ENCODE assay signal across 27 cellular contexts in genomic region chr5:1185038-1185651, GRCh38. TPM values are rescaled to one million over a fixed set of nuclear protein-coding genes. Genes with fewer than 3 reads are reported as not detected.
"Had no signal": no experiment of that assay in that cellular context is flagged by ENCODE, and none has a peak within 500 bp of the region (broad histone marks: within the 10 kb centered on the region; RNA-seq: fewer than 3 reads in every experiment).

No MANE protein-coding gene starts in this region.

- H3K27ac ChIP-seq: brain microvascular endothelial cell, esophagus squamous epithelium, gastrocnemius medialis, neural progenitor cell, psoas muscle, right atrium auricular region, tibial nerve, vagina had no signal

- H3K4me1 ChIP-seq: esophagus squamous epithelium, gastrocnemius medialis, psoas muscle, vagina had no signal

- H2AFZ ChIP-seq: neural progenitor cell had no signal

- DNase-seq: activated CD4-positive, alpha-beta memory T cell treated with anti-CD3 and anti-CD28 coated beads for 36 hours; activated CD4-positive, alpha-beta T cell treated with anti-CD3 and anti-CD28 coated beads for 4 hours; activated CD4-positive, CD25-positive, alpha-beta regulatory T cell; activated effector memory CD4-positive, alpha-beta T cell treated with anti-CD3 and anti-CD28 coated beads, Interleukin-2, amount 50 U/mL, for 16 hours; activated T-cell treated with anti-CD3 and anti-CD28 coated beads for 4 hours; anterior cingulate cortex; brain microvascular endothelial cell; endodermal cell; esophagus squamous epithelium; stimulated activated CD4-positive, alpha-beta T cell treated with anti-CD3 and anti-CD28 coated beads, Interleukin-12 subunit alpha, Interleukin-12 subunit beta, amount 100 ng/mL, for 4 hours; substantia nigra; SW 1271 had no signal

- H3K36me3 Mint-ChIP-seq: activated CD4-positive, alpha-beta memory T cell treated with anti-CD3 and anti-CD28 coated beads for 36 hours; memory B cell; neural progenitor cell had no signal

- H3K4me1 Mint-ChIP-seq: central memory CD8-positive, alpha-beta T cell; memory B cell; T-helper 17 cell had no signal

- H3K27me3 ChIP-seq: brain microvascular endothelial cell, neural progenitor cell, right atrium auricular region, vagina had no signal

- H3K36me3 ChIP-seq: brain microvascular endothelial cell, esophagus squamous epithelium, gastrocnemius medialis, neural progenitor cell, right atrium auricular region, tibial nerve, vagina had no signal

- H3K9me3 Mint-ChIP-seq: activated CD4-positive, alpha-beta memory T cell treated with anti-CD3 and anti-CD28 coated beads for 36 hours; central memory CD8-positive, alpha-beta T cell; endodermal cell; memory B cell; neural progenitor cell; stimulated activated naive CD8-positive, alpha-beta T cell treated with anti-CD3 and anti-CD28 coated beads, Interleukin-15, Interleukin-2, amounts not matched to agents 100 ng/mL and 50 ng/mL, for 24 hours had no signal

- H3K9me3 ChIP-seq: esophagus squamous epithelium, gastrocnemius medialis, psoas muscle, right atrium auricular region, tibial nerve, vagina had no signal

- ATAC-seq: gastrocnemius medialis, psoas muscle, T-helper 17 cell had no signal

- H3K4me2 ChIP-seq: neural progenitor cell had no signal

- H3K4me3 Mint-ChIP-seq: activated CD4-positive, alpha-beta memory T cell treated with anti-CD3 and anti-CD28 coated beads for 36 hours; central memory CD8-positive, alpha-beta T cell; endodermal cell; memory B cell; neural progenitor cell; stimulated activated naive CD8-positive, alpha-beta T cell treated with anti-CD3 and anti-CD28 coated beads, Interleukin-15, Interleukin-2, amounts not matched to agents 100 ng/mL and 50 ng/mL, for 24 hours; T-helper 17 cell had no signal

- H3K9ac ChIP-seq: neural progenitor cell had no signal

- H3K4me3 ChIP-seq: dorsolateral prefrontal cortex, esophagus squamous epithelium, gastrocnemius medialis, neural progenitor cell, psoas muscle, right atrium auricular region, tibial nerve, vagina had no signal

- H3K27ac Mint-ChIP-seq: activated CD4-positive, alpha-beta memory T cell treated with anti-CD3 and anti-CD28 coated beads for 36 hours; memory B cell; stimulated activated naive CD8-positive, alpha-beta T cell treated with anti-CD3 and anti-CD28 coated beads, Interleukin-15, Interleukin-2, amounts not matched to agents 100 ng/mL and 50 ng/mL, for 24 hours; T-helper 17 cell had no signal

RNA-seq across cellular contexts. Expression of gene SLC6A19, which starts 16.2 kb away (rescaled TPM):
- total RNA-seq: activated CD4-positive, alpha-beta memory T cell treated with anti-CD3 and anti-CD28 coated beads for 36 hours; esophagus squamous epithelium; lower leg skin; mononuclear cell; osteoblast; psoas muscle; right atrium auricular region; T-helper 17 cell; vagina had no signal

RNA-seq across cellular contexts. Expression of gene SLC6A18, which starts 40.0 kb away (rescaled TPM):
- total RNA-seq: activated CD4-positive, alpha-beta memory T cell treated with anti-CD3 and anti-CD28 coated beads for 36 hours; dorsolateral prefrontal cortex; endodermal cell; esophagus squamous epithelium; gastrocnemius medialis; lower leg skin; mononuclear cell; osteoblast; psoas muscle; right atrium auricular region; skeletal muscle tissue; T-helper 17 cell; tibial nerve; vagina had no signal
- polyA plus RNA-seq: psoas muscle had no signal
